Comparison of ENCODE assay signal across 13 cellular contexts in genomic region chr4:24570574-24571236, GRCh38. TPM values are rescaled to one million over a fixed set of nuclear protein-coding genes. Genes with fewer than 3 reads are reported as not detected.
DNase-seq lines count a peak whose midpoint lies in the region; ATAC-seq and TF ChIP-seq lines count a peak whose summit lies in the region.
"Had no signal": no experiment of that assay in that cellular context is flagged by ENCODE, and none has a peak within 500 bp of the region (broad histone marks: within the 10 kb centered on the region; RNA-seq: fewer than 3 reads in every experiment).

No MANE protein-coding gene starts in this region.

- H3K27me3 ChIP-seq in neural progenitor cell = no peaks in the 10 kb centered on the region
- H3K27me3 ChIP-seq: heart right ventricle, SJSA1 had no signal

- CTCF ChIA-PET in activated naive CD4-positive, alpha-beta T cell treated with anti-CD3 and anti-CD28 coated beads for 36 hours (lab: Charles Lee) = no interaction called here

- ATAC-seq in GM18907 (IDR thresholded peaks at IDR 0.05; ENCODE audit: unreplicated experiment) = peak; percentile 21
- peak; percentile 45 for ATAC-seq in T-helper 17 cell

- H3K9me3 ChIP-seq in T-helper 17 cell (ENCODE audit: control insufficient read depth, low read length, poor library complexity, severe bottlenecking) (no peaks in the 10 kb centered on the region), neural progenitor cell (ENCODE audit: low read depth) (no peaks in the 10 kb centered on the region)
- H3K9me3 ChIP-seq: heart right ventricle, SJSA1 had no signal

- intact Hi-C loops in activated naive CD4-positive, alpha-beta T cell treated with anti-CD3 and anti-CD28 coated beads for 36 hours (cut with micrococcal nuclease) = loop anchor here (1.0 kb wide), 1 partner anchor 11 kb away; no protein-coding TSS in a partner anchor

- peaks cover 100% of the 10 kb centered on the region for H3K79me2 ChIP-seq in neural progenitor cell (ENCODE audit: low read depth)

- H3K4me3 ChIP-seq in neural progenitor cell = no peak overlapping the region
- H3K4me3 ChIP-seq: heart right ventricle, SJSA1 had no signal

- no peaks in the 10 kb centered on the region for H3K9me3 Mint-ChIP-seq in activated naive CD4-positive, alpha-beta T cell treated with anti-CD3 and anti-CD28 coated beads for 36 hours
- peaks cover 23% of the 10 kb centered on the region for H3K9me3 Mint-ChIP-seq in neural progenitor cell

- H3K4me3 Mint-ChIP-seq in activated naive CD4-positive, alpha-beta T cell treated with anti-CD3 and anti-CD28 coated beads for 36 hours = peak overlapping the region; percentile 1
- H3K4me3 Mint-ChIP-seq in T-helper 17 cell = peak overlapping the region; percentile 60
- H3K4me3 Mint-ChIP-seq in neural progenitor cell = peak overlapping the region; percentile 63

- no peaks in the 10 kb centered on the region for H3K4me1 ChIP-seq in neural progenitor cell
- H3K4me1 ChIP-seq: parathyroid adenoma, SJSA1 had no signal

- H3K27me3 Mint-ChIP-seq in activated naive CD4-positive, alpha-beta T cell treated with anti-CD3 and anti-CD28 coated beads for 36 hours (ENCODE audit: low read depth) = no peaks in the 10 kb centered on the region
- H3K27me3 Mint-ChIP-seq in T-helper 17 cell (no peaks in the 10 kb centered on the region), neural progenitor cell (ENCODE audit: insufficient read depth, low read depth) (no peaks in the 10 kb centered on the region)

- no peaks in the 10 kb centered on the region for H3F3A ChIP-seq in neural progenitor cell (ENCODE audit: low read depth)

- H3K4me2 ChIP-seq in neural progenitor cell = no peak overlapping the region

- H3K36me3 ChIP-seq in neural progenitor cell = peaks cover 40% of the 10 kb centered on the region

- no peak overlapping the region for H3K9ac ChIP-seq in neural progenitor cell
- H3K9ac ChIP-seq: parathyroid adenoma had no signal

- peak overlapping the region; percentile 43 for H3K27ac Mint-ChIP-seq in activated naive CD4-positive, alpha-beta T cell treated with anti-CD3 and anti-CD28 coated beads for 36 hours
- H3K27ac Mint-ChIP-seq in T-helper 17 cell (peak overlapping the region; percentile 65), neural progenitor cell (no peak overlapping the region)

- no peak for TF ChIP-seq CTCF in neural progenitor cell (IDR thresholded peaks at IDR 0.05)

- no peak for DNase-seq in activated naive CD4-positive, alpha-beta T cell treated with anti-CD3 and anti-CD28 coated beads for 36 hours
- no peak for DNase-seq in activated naive CD4-positive, alpha-beta T cell treated with anti-CD3 and anti-CD28 coated beads, Interleukin-2, amount 50 U/mL, for 16 hours
- DNase-seq in T-helper 17 cell (no peak), neural progenitor cell (ENCODE audit: low spot score) (no peak), NCI-H524 treated with DMSO at 0.1 percent for 48 hours (lab: John Stamatoyannopoulos, UW) (no peak), NCI-H2171 (lab: John Stamatoyannopoulos, UW) (no peak)
- DNase-seq in stimulated activated CD4-positive, alpha-beta T cell treated with anti-CD3 and anti-CD28 coated beads, Interleukin-1b, Interleukin-23, amount 100 ng/mL, for 48 hours = no peak
- DNase-seq: activated CD8-positive, alpha-beta memory T cell treated with anti-CD3 and anti-CD28 coated beads, Interleukin-2, amount 50 U/mL, for 48 hours; heart right ventricle; kidney had no signal

- no peak overlapping the region for H3K27ac ChIP-seq in neural progenitor cell
- H3K27ac ChIP-seq: heart right ventricle, parathyroid adenoma, SJSA1 had no signal

- peaks cover 73% of the 10 kb centered on the region for H3K4me1 Mint-ChIP-seq in activated naive CD4-positive, alpha-beta T cell treated with anti-CD3 and anti-CD28 coated beads for 36 hours (ENCODE audit: low read depth)
- H3K4me1 Mint-ChIP-seq in T-helper 17 cell (peaks cover 45% of the 10 kb centered on the region), neural progenitor cell (peaks cover 2% of the 10 kb centered on the region)

- H3K36me3 Mint-ChIP-seq in activated naive CD4-positive, alpha-beta T cell treated with anti-CD3 and anti-CD28 coated beads for 36 hours (ENCODE audit: low read depth) = peaks cover 80% of the 10 kb centered on the region
- peaks cover 13% of the 10 kb centered on the region for H3K36me3 Mint-ChIP-seq in T-helper 17 cell (ENCODE audit: low read depth)
- peaks cover 74% of the 10 kb centered on the region for H3K36me3 Mint-ChIP-seq in neural progenitor cell

- H4K20me1 ChIP-seq in neural progenitor cell (ENCODE audit: low read depth) = peaks cover 100% of the 10 kb centered on the region

- H2AFZ ChIP-seq in neural progenitor cell (replicated peaks) = no peak overlapping the region
- H2AFZ ChIP-seq: parathyroid adenoma had no signal

RNA-seq across cellular contexts. Expression of gene DHX15, which starts 13.6 kb away (rescaled TPM):
- total RNA-seq in activated naive CD4-positive, alpha-beta T cell treated with anti-CD3 and anti-CD28 coated beads for 36 hours = 100 to 1,000 TPM; 197 to 199 TPM
- total RNA-seq in T-helper 17 cell (100 to 1,000 TPM; 138 to 178 TPM), neural progenitor cell (ENCODE audit: low replicate concordance) (275 and 410 TPM in 2 replicates)

Comparison
In these comparisons a context has a peak if more than half of its experiments do, and no peak if none do; other contexts are left out.
1. H3K4me3 Mint-ChIP-seq: peak in every context shown above with its lines; median percentile 63 in neural progenitor cell; 60 in T-helper 17 cell; 1 in activated naive CD4-positive, alpha-beta T cell treated with anti-CD3 and anti-CD28 coated beads for 36 hours.